In the genomic region with DNA sequence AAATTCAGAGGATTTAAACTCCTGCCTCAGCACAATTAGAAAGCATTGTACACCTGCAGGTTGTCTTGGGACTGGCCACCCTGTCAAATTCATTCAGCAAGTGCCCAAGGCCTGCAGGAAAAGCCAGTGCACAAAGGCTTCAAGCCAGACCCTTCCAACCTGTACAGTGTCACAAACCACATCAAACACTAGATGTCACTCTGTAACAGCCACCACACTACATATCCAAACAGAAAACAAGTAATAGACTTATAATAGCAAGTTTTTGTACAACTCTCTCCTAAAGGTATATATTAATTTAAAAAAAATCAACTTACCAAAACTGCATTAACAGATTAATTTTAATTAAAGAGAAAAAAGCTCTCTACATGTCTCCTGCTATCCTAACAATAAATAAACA, we compare ENCODE assay signal across 8 cellular contexts. TPM values are rescaled to one million over a fixed set of nuclear protein-coding genes. Genes with fewer than 3 reads are reported as not detected.
DNase-seq lines count a peak whose midpoint lies in the region; ATAC-seq and TF ChIP-seq lines count a peak whose summit lies in the region.

No MANE protein-coding gene starts in this region.

- H3K27ac ChIP-seq in HL-60 (replicated peaks), result peak overlapping the region; percentile 33
- H3K27ac ChIP-seq in mesendoderm (ENCODE audit: low read depth, low read length), result no peak overlapping the region

- no peaks in the 10 kb centered on the region for H3K79me2 ChIP-seq in mesendoderm (ENCODE audit: control insufficient read depth, insufficient read depth, low read length)

- no peaks in the 10 kb centered on the region for H3K27me3 ChIP-seq in HL-60 (ENCODE audit: insufficient read depth, poor library complexity, severe bottlenecking)
- no peaks in the 10 kb centered on the region for H3K27me3 ChIP-seq in NT2/D1 (ENCODE audit: insufficient read depth, insufficient read length)
- no peaks in the 10 kb centered on the region for H3K27me3 ChIP-seq in mesendoderm (ENCODE audit: insufficient read depth, low read length, poor library complexity)
- H3K27me3 ChIP-seq in MG63, result no peaks in the 10 kb centered on the region

- H3K4ac ChIP-seq in mesendoderm (ENCODE audit: low read depth, low read length), result no peak overlapping the region

- H3K9me3 ChIP-seq in NT2/D1 (ENCODE audit: insufficient read depth, low read length) (no peaks in the 10 kb centered on the region), MG63 (no peaks in the 10 kb centered on the region)

- H2AK5ac ChIP-seq in mesendoderm (ENCODE audit: low read length), result no peak overlapping the region

- no peaks in the 10 kb centered on the region for H3K4me1 ChIP-seq in NT2/D1 (ENCODE audit: insufficient read depth, insufficient read length)
- H3K4me1 ChIP-seq in mesendoderm (ENCODE audit: control insufficient read depth, low read depth, low read length), result peaks cover 2% of the 10 kb centered on the region

- H3K36me3 ChIP-seq in NT2/D1 (ENCODE audit: insufficient read depth, insufficient read length, low read length) (no peaks in the 10 kb centered on the region), mesendoderm (ENCODE audit: control insufficient read depth, insufficient read depth, low read length) (no peaks in the 10 kb centered on the region), MG63 (no peaks in the 10 kb centered on the region)

- H2BK15ac ChIP-seq in mesendoderm (replicated peaks; ENCODE audit: low read depth), result no peak overlapping the region

- DNase-seq in AG20443 (ENCODE audit: low spot score), result peak; percentile 11
- peak in 1 of 2 experiments; percentile 37 for DNase-seq in HL-60 (ENCODE audit: low read depth in 1 of 2, low spot score in 1 of 2)
- DNase-seq in NT2/D1 (ENCODE audit: low read depth, low spot score), result peak; percentile 3
- peak; percentile 72 to 78 for DNase-seq in dermis microvascular lymphatic vessel endothelial cell (ENCODE audit: low read depth in 2 of 2)
- DNase-seq in mesendoderm, result peak; percentile 57
- no peak for DNase-seq in MG63
- no peak for DNase-seq in activated effector memory CD4-positive, alpha-beta T cell treated with anti-CD3 and anti-CD28 coated beads, Interleukin-2, amount 50 U/mL, for 16 hours

- H3K79me1 ChIP-seq in mesendoderm (ENCODE audit: low read length), result no peaks in the 10 kb centered on the region

- no peak overlapping the region for H3K9ac ChIP-seq in NT2/D1 (ENCODE audit: insufficient read length, low read depth)
- no peak overlapping the region for H3K9ac ChIP-seq in mesendoderm (ENCODE audit: low read length)

- H3K23ac ChIP-seq in mesendoderm (ENCODE audit: low read length), result no peak overlapping the region

- H3K4me3 ChIP-seq in HL-60 (replicated peaks; ENCODE audit: insufficient read depth, low read length), result no peak overlapping the region
- H3K4me3 ChIP-seq in NT2/D1 (ENCODE audit: insufficient read length, low read depth), result no peak overlapping the region
- H3K4me3 ChIP-seq in mesendoderm (ENCODE audit: low read length), result no peak overlapping the region
- H3K4me3 ChIP-seq in MG63, result no peak overlapping the region

- no peak overlapping the region for H3K18ac ChIP-seq in mesendoderm (ENCODE audit: low read length)

- H4K5ac ChIP-seq in mesendoderm (ENCODE audit: low read length), result no peak overlapping the region

- H2BK120ac ChIP-seq in mesendoderm (ENCODE audit: low read depth, low read length), result no peak overlapping the region

- ATAC-seq in GM18520 (IDR thresholded peaks at IDR 0.05; ENCODE audit: unreplicated experiment), result peak; percentile 34

- H4K8ac ChIP-seq in mesendoderm (ENCODE audit: low read depth, low read length), result no peak overlapping the region

- TF ChIP-seq CTCF in HL-60 (IDR thresholded peaks at IDR 0.05; ENCODE audit: insufficient read depth, low read length), result peak; percentile 59

- no peak overlapping the region for H3K56ac ChIP-seq in mesendoderm (ENCODE audit: low read length)

- no peak overlapping the region for H3K4me2 ChIP-seq in mesendoderm (ENCODE audit: low read length)

- H2BK5ac ChIP-seq in mesendoderm (ENCODE audit: low read length), result no peak overlapping the region

RNA-seq across cellular contexts. Expression of gene RALGAPA2, which starts 47.6 kb away (rescaled TPM):
- 20.4 and 40.1 TPM in 2 replicates for total RNA-seq in dermis microvascular lymphatic vessel endothelial cell
- polyA plus RNA-seq in mesendoderm (2013, experiment 1 of 2), result 10.8 TPM
- polyA plus RNA-seq in mesendoderm (2013, experiment 2 of 2), result 10.5 TPM
- total RNA-seq in MG63 (2014; rRNA removed; shearing (Covaris generic); ENCODE audit: low replicate concordance), result 0.53 and 4.8 TPM in 2 replicates

Comparison
In these comparisons a context has a peak if more than half of its experiments do, and no peak if none do; other contexts are left out.
1. DNase-seq: peak in AG20443 (single experiment), NT2/D1 (single experiment), dermis microvascular lymphatic vessel endothelial cell (2 of 2) and mesendoderm (single experiment); none in MG63 (single experiment) and activated effector memory CD4-positive, alpha-beta T cell treated with anti-CD3 and anti-CD28 coated beads, Interleukin-2, amount 50 U/mL, for 16 hours (single experiment).